Comparison of ENCODE assay signal across 8 cellular contexts in genomic region chr16:351804-352520, GRCh38. TPM values are rescaled to one million over a fixed set of nuclear protein-coding genes. Genes with fewer than 3 reads are reported as not detected.
DNase-seq lines count a peak whose midpoint lies in the region; ATAC-seq and TF ChIP-seq lines count a peak whose summit lies in the region.

No MANE protein-coding gene starts in this region.

- no peaks in the 10 kb centered on the region for H3K9me3 Mint-ChIP-seq in neural crest cell

- H3K36me3 Mint-ChIP-seq in T-helper 17 cell (ENCODE audit: low read depth) (peaks cover 4% of the 10 kb centered on the region), neural crest cell (ENCODE audit: low read depth) (peaks cover 3% of the 10 kb centered on the region)

- H3K9me3 ChIP-seq in T-helper 17 cell (ENCODE audit: control insufficient read depth, low read length, poor library complexity, severe bottlenecking): no peaks in the 10 kb centered on the region

- no peak overlapping the region for H3K27ac Mint-ChIP-seq in T-helper 17 cell
- H3K27ac Mint-ChIP-seq in neural crest cell (ENCODE audit: unreplicated experiment): no peak overlapping the region

- ATAC-seq in Right ventricle myocardium superior (ENCODE audit: poor library complexity) (no peak), HG02981 (IDR thresholded peaks at IDR 0.05; ENCODE audit: unreplicated experiment) (peak; percentile 21), T-helper 17 cell (peak; percentile 28)

- peaks cover 34% of the 10 kb centered on the region for H3K4me1 Mint-ChIP-seq in T-helper 17 cell
- peaks cover 17% of the 10 kb centered on the region for H3K4me1 Mint-ChIP-seq in neural crest cell

- TF ChIP-seq CTCF in neural crest cell (conservative IDR thresholded peaks at IDR 0.05): no peak

- intact Hi-C loops in Right ventricle myocardium superior (cut with DNase I) (loop anchor here (5.0 kb wide), 1 partner anchor 125 kb away; the partner anchor contains the start of gene LUC7L), cardiac septum (cut with DNase I) (loop anchor here (2.0 kb wide), 1 partner anchor 123 kb away; the partner anchor contains the start of gene LUC7L)

- no peak for TF ChIP-seq POLR2A in erythroblast (IDR thresholded peaks at IDR 0.05; ENCODE audit: low read length)

- H3K27me3 Mint-ChIP-seq in T-helper 17 cell (no peaks in the 10 kb centered on the region), neural crest cell (ENCODE audit: low read depth) (no peaks in the 10 kb centered on the region)

- peak; percentile 59 for DNase-seq in Right ventricle myocardium superior
- no peak for DNase-seq in cardiac septum (ENCODE audit: low spot score)
- DNase-seq in T-helper 17 cell: peak in 2 of 3 donors; percentile 44 to 47
- DNase-seq in erythroblast (lab: John Stamatoyannopoulos, UW): peak; percentile 52 to 64
- no peak for DNase-seq in neural crest cell (ENCODE audit: low read depth, low spot score)
- DNase-seq in NCI-H446 (lab: John Stamatoyannopoulos, UW): no peak
- DNase-seq in NK-92 treated with Interleukin-12 subunit alpha and Interleukin-12 subunit beta, amount 100 ng/mL, for 24 hours (lab: John Stamatoyannopoulos, UW): no peak

- peak overlapping the region; percentile 87 for H3K4me3 Mint-ChIP-seq in T-helper 17 cell
- peak overlapping the region; percentile 94 for H3K4me3 Mint-ChIP-seq in neural crest cell

RNA-seq across cellular contexts. Expression of gene AXIN1, which starts 0.6 kb away (rescaled TPM):
- total RNA-seq in Right ventricle myocardium superior: 14.0 TPM
- total RNA-seq in cardiac septum: 13.5 TPM
- total RNA-seq in T-helper 17 cell: 10 to 100 TPM; 38.9 to 42.5 TPM
- 36.4 and 38.2 TPM in 2 replicates for total RNA-seq in neural crest cell

RNA-seq across cellular contexts. Expression of gene MRPL28, which starts 18.4 kb away (rescaled TPM):
- total RNA-seq in Right ventricle myocardium superior (79.6 TPM), cardiac septum (60.1 TPM), T-helper 17 cell (10 to 100 TPM; 25.2 to 25.9 TPM), neural crest cell (80.4 and 84.6 TPM in 2 replicates)

RNA-seq across cellular contexts. Expression of gene PGAP6, which starts 29.8 kb away (rescaled TPM):
- total RNA-seq in Right ventricle myocardium superior: 28.1 TPM
- total RNA-seq in cardiac septum: 42.8 TPM
- total RNA-seq in T-helper 17 cell: 100 to 1,000 TPM in 1 of 2 donors, 10 to 100 TPM in 1; 39.7 to 106 TPM
- 56.4 and 62.0 TPM in 2 replicates for total RNA-seq in neural crest cell

RNA-seq across cellular contexts. Expression of gene NME4, which starts 45.0 kb away (rescaled TPM):
- total RNA-seq in Right ventricle myocardium superior (81.6 TPM), cardiac septum (65.0 TPM), T-helper 17 cell (10 to 100 TPM; 31.9 to 39.8 TPM), neural crest cell (233 and 254 TPM in 2 replicates)

RNA-seq across cellular contexts. Expression of gene DECR2, which starts 49.7 kb away (rescaled TPM):
- total RNA-seq in Right ventricle myocardium superior: 9.1 TPM
- total RNA-seq in cardiac septum: 11.6 TPM
- total RNA-seq in T-helper 17 cell: 1 to 10 TPM; 7.5 to 9.0 TPM
- total RNA-seq in neural crest cell: 22.4 and 25.7 TPM in 2 replicates

Comparison
In these comparisons a context has a peak if more than half of its experiments do, and no peak if none do; other contexts are left out.
1. DNase-seq: peak in Right ventricle myocardium superior (single experiment), T-helper 17 cell (2 of 3) and erythroblast (2 of 2); none in cardiac septum (single experiment), neural crest cell (single experiment), NCI-H446 (0 of 2) and NK-92 treated with Interleukin-12 subunit alpha and Interleukin-12 subunit beta, amount 100 ng/mL, for 24 hours (single experiment).